In the genomic region with DNA sequence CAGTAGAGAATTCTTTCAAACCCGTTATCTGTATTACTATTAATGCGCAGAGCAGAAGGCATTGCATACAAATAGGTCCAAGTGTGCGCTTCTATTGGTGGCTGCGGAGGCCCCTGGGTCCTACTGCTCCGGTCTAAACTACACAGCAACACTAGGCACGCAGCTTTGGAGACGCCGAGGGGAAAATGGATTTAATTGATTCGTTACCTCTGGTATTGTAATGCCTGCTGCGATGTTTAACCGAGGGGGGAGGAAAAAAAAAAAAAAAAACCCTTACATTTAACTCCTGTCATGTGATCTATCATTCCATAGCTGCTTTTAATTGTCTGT, we compare ENCODE assay signal across 12 cellular contexts. TPM values are rescaled to one million over a fixed set of nuclear protein-coding genes. Genes with fewer than 3 reads are reported as not detected.
DNase-seq lines count a peak whose midpoint lies in the region; ATAC-seq and TF ChIP-seq lines count a peak whose summit lies in the region.
"Had no signal": no experiment of that assay in that cellular context is flagged by ENCODE, and none has a peak within 500 bp of the region (broad histone marks: within the 10 kb centered on the region; RNA-seq: fewer than 3 reads in every experiment).

ROBO1 (minus strand) TSS at position 46 of the 330 bp plus-strand sequence.

- BruUV-seq in OCI-LY7 (replicated peaks; lab: Mats Ljungman, UMichigan), result no TSS peak

- H3K4me2 ChIP-seq in OCI-LY7 (ENCODE audit: low read length), result no peak within 1 kb of the TSS

- H3K9me2 ChIP-seq in OCI-LY7 (ENCODE audit: insufficient read depth, low read length), result no peaks in the 10 kb centered on the region

- in situ Hi-C loops in ACHN (cut with HindIII; ENCODE audit: low pct_ligation_motif_present, low pct_unique_long_range_greater_than_20kb, low sequenced_read_pairs), result no loop called here

- peak within 1 kb of the TSS; percentile 71 for H3K4me3 ChIP-seq in NT2/D1 (ENCODE audit: insufficient read length, low read depth)
- peak within 1 kb of the TSS; percentile 46 for H3K4me3 ChIP-seq in neuron (ENCODE audit: low read length)
- no peak within 1 kb of the TSS for H3K4me3 ChIP-seq in OCI-LY7 (ENCODE audit: low read depth, low read length, poor library complexity, severe bottlenecking)
- H3K4me3 ChIP-seq in CD8-positive, alpha-beta T cell (ENCODE audit: low read depth, low read length), result no peak within 1 kb of the TSS

- no peaks in the 10 kb centered on the region for H3K4me1 Mint-ChIP-seq in natural killer cell
- H3K4me1 Mint-ChIP-seq in CD8-positive, alpha-beta T cell (ENCODE audit: low read depth), result no peaks in the 10 kb centered on the region
- H3K4me1 Mint-ChIP-seq: CD8-positive, alpha-beta memory T cell had no signal

- CTCF ChIA-PET in OCI-LY7 (lab: Charles Lee; ENCODE audit: unreplicated experiment), result no interaction called here
- CTCF ChIA-PET in CD8-positive, alpha-beta T cell (lab: Charles Lee), result no interaction called here

- peaks cover 52% of the 10 kb centered on the region for H3K27me3 ChIP-seq in NT2/D1 (ENCODE audit: insufficient read depth, insufficient read length)
- peaks cover 21% of the 10 kb centered on the region for H3K27me3 ChIP-seq in neuron (ENCODE audit: insufficient read depth, low read length)
- H3K27me3 ChIP-seq in CD8-positive, alpha-beta T cell (ENCODE audit: insufficient read depth, low read length), result no peaks in the 10 kb centered on the region

- no peak within 1 kb of the TSS for H3K4me3 Mint-ChIP-seq in natural killer cell
- no peak within 1 kb of the TSS for H3K4me3 Mint-ChIP-seq in CD8-positive, alpha-beta T cell
- H3K4me3 Mint-ChIP-seq: CD8-positive, alpha-beta memory T cell had no signal

- no peaks in the 10 kb centered on the region for H4K20me1 ChIP-seq in OCI-LY7 (ENCODE audit: insufficient read depth, low read length)

- peak within 1 kb of the TSS; percentile 79 for H3K9ac ChIP-seq in NT2/D1 (ENCODE audit: insufficient read length, low read depth)

- H3K36me3 ChIP-seq in NT2/D1 (ENCODE audit: insufficient read depth, insufficient read length, low read length), result no peaks in the 10 kb centered on the region
- H3K36me3 ChIP-seq in neuron (ENCODE audit: insufficient read depth, low read length), result no peaks in the 10 kb centered on the region
- H3K36me3 ChIP-seq in OCI-LY7 (ENCODE audit: insufficient read depth, low read length), result no peaks in the 10 kb centered on the region
- no peaks in the 10 kb centered on the region for H3K36me3 ChIP-seq in CD8-positive, alpha-beta T cell (ENCODE audit: insufficient read depth, low read length)

- DNase-seq in ACHN, result peak; percentile 26
- no peak for DNase-seq in NT2/D1 (ENCODE audit: low read depth, low spot score)
- DNase-seq in HT-29 (ENCODE audit: low spot score), result no peak
- DNase-seq in natural killer cell, result no peak
- no peak for DNase-seq in OCI-LY7 (ENCODE audit: low spot score)
- DNase-seq in CD8-positive, alpha-beta T cell, result no peak
- DNase-seq: activated CD8-positive, alpha-beta memory T cell treated with anti-CD3 and anti-CD28 coated beads, Interleukin-2, amount 50 U/mL, for 4 hours; CD8-positive, alpha-beta memory T cell; foreskin fibroblast; OCI-M1 had no signal

- H3K9me3 ChIP-seq in NT2/D1 (ENCODE audit: insufficient read depth, low read length) (no peaks in the 10 kb centered on the region; the same call in 1 of the 2 replicates), neuron (ENCODE audit: low read length) (no peaks in the 10 kb centered on the region), OCI-LY7 (ENCODE audit: low read length) (0 out of 2 replicates have a peak, but pooled peaks cover 4% of the 10 kb centered on the region)
- no peaks in the 10 kb centered on the region for H3K9me3 ChIP-seq in CD8-positive, alpha-beta T cell (ENCODE audit: low read length)

- H3K27ac Mint-ChIP-seq in natural killer cell, result no peak within 1 kb of the TSS
- H3K27ac Mint-ChIP-seq in CD8-positive, alpha-beta T cell, result no peak within 1 kb of the TSS
- H3K27ac Mint-ChIP-seq: CD8-positive, alpha-beta memory T cell had no signal

- H3K79me2 ChIP-seq in OCI-LY7 (ENCODE audit: insufficient read depth, low read depth, low read length), result no peaks in the 10 kb centered on the region

- H2AFZ ChIP-seq in neuron (ENCODE audit: low read depth, low read length) (peak within 1 kb of the TSS; percentile 86), OCI-LY7 (ENCODE audit: low read length) (no peak within 1 kb of the TSS)

- no peaks in the 10 kb centered on the region for H3K36me3 Mint-ChIP-seq in natural killer cell
- H3K36me3 Mint-ChIP-seq in CD8-positive, alpha-beta T cell, result no peaks in the 10 kb centered on the region
- H3K36me3 Mint-ChIP-seq: CD8-positive, alpha-beta memory T cell had no signal

- intact Hi-C loops in natural killer cell (cut with micrococcal nuclease) (no loop called here), OCI-LY7 (cut with micrococcal nuclease; ENCODE audit: unreplicated experiment) (no loop called here)
- intact Hi-C loops in CD8-positive, alpha-beta T cell (cut with DNase I, micrococcal nuclease), result no loop called here

- H3K27ac ChIP-seq in OCI-LY7 (ENCODE audit: low read depth, low read length, poor library complexity, severe bottlenecking), result no peak within 1 kb of the TSS
- H3K27ac ChIP-seq in CD8-positive, alpha-beta T cell (ENCODE audit: low read depth, low read length), result no peak within 1 kb of the TSS

- H3K27me3 Mint-ChIP-seq in natural killer cell (ENCODE audit: low read depth in 2 of 2), result no peaks in the 10 kb centered on the region
- peaks cover 11% of the 10 kb centered on the region for H3K27me3 Mint-ChIP-seq in CD8-positive, alpha-beta T cell (ENCODE audit: low read depth)

- H3K9me3 Mint-ChIP-seq in natural killer cell, result peaks cover 15 to 18% of the 10 kb centered on the region in 2 donors
- H3K9me3 Mint-ChIP-seq in CD8-positive, alpha-beta T cell, result peaks cover 4% of the 10 kb centered on the region

- POLR2A ChIA-PET in OCI-LY7 (lab: Charles Lee), result no interaction called here
- POLR2A ChIA-PET in CD8-positive, alpha-beta T cell (lab: Charles Lee), result no interaction called here

- TF ChIP-seq CTCF in natural killer cell (IDR thresholded peaks at IDR 0.05) (no peak), OCI-LY7 (conservative IDR thresholded peaks at IDR 0.05; ENCODE audit: low read length) (no peak)
- no peak for TF ChIP-seq CTCF in CD8-positive, alpha-beta T cell (IDR thresholded peaks at IDR 0.05)

- H3K4me1 ChIP-seq in NT2/D1 (ENCODE audit: insufficient read depth, insufficient read length), result peaks cover 4% of the 10 kb centered on the region
- H3K4me1 ChIP-seq in neuron (ENCODE audit: insufficient read depth, low read length), result peaks cover 19% of the 10 kb centered on the region
- H3K4me1 ChIP-seq in OCI-LY7 (ENCODE audit: insufficient read depth, low read length, poor library complexity, severe bottlenecking), result no peaks in the 10 kb centered on the region
- no peaks in the 10 kb centered on the region for H3K4me1 ChIP-seq in CD8-positive, alpha-beta T cell (ENCODE audit: insufficient read depth, low read length)

- no peak for ATAC-seq in esophagus mucosa
- ATAC-seq in natural killer cell, result no peak
- no peak for ATAC-seq in CD8-positive, alpha-beta T cell

RNA-seq across cellular contexts. Expression of gene ROBO1, which starts in this region (rescaled TPM):
- total RNA-seq in esophagus mucosa (52.4 TPM), natural killer cell (under 1 TPM in 1 of 3 donors, not detected in 2; 0.07 TPM), OCI-LY7 (2022) (not detected in 2 replicates)
- total RNA-seq in HT-29 (2014; rRNA removed; shearing (Covaris generic)), result 0.05 and 0.25 TPM in 2 replicates
- total RNA-seq in OCI-LY7 (2014; rRNA removed; shearing (Covaris generic)), result not detected in 2 replicates
- total RNA-seq in CD8-positive, alpha-beta T cell, result 1 to 10 TPM; 3.2 to 3.3 TPM

Comparison
In these comparisons a context has a peak if more than half of its experiments do, and no peak if none do; other contexts are left out.
1. RNA of gene ROBO1 (total RNA-seq): 52.4 TPM in esophagus mucosa (single experiment); 3.2 to 3.3 TPM in CD8-positive, alpha-beta T cell, 0.05 to 0.25 TPM in HT-29, 0.07 TPM in natural killer cell and not detected in OCI-LY7; every median in the first group is over 10 times any median in the second.
2. H3K4me3 ChIP-seq: peak in NT2/D1 (single experiment) and neuron (single experiment); none in OCI-LY7 (single experiment) and CD8-positive, alpha-beta T cell (single experiment).